Comparison of ENCODE assay signal across 11 cellular contexts in genomic region chr2:83085869-83086268, GRCh38.
"Had no signal": no experiment of that assay in that cellular context is flagged by ENCODE, and none has a peak within 500 bp of the region (broad histone marks: within the 10 kb centered on the region; RNA-seq: fewer than 3 reads in every experiment).

No MANE protein-coding gene starts in this region.

- H3K36me3 ChIP-seq: HAP-1 had no signal

- ATAC-seq: GM23338, HCT116 had no signal

- H3K27ac ChIP-seq: GM23248 had no signal

- H3K9me3 ChIP-seq: HAP-1 had no signal

- H3K9ac ChIP-seq: GM23248 had no signal

- DNase-seq: GM23248, GOT3, H7, H9, HCEC 1CT, HFFc6 had no signal

- FAIRE-seq: H1, H54 had no signal

- H3K4me2 ChIP-seq: GM23338 had no signal

- H2AFZ ChIP-seq: GM23248, GM23338 had no signal

- H3K4me3 ChIP-seq: GM23248, GM23338, HAP-1 had no signal
